25 cellular contexts compared by ENCODE assay signal in genomic region chrX:21400408-21401121, GRCh38. TPM values are rescaled to one million over a fixed set of nuclear protein-coding genes. Genes with fewer than 3 reads are reported as not detected.
"Had no signal": no experiment of that assay in that cellular context is flagged by ENCODE, and none has a peak within 500 bp of the region (broad histone marks: within the 10 kb centered on the region; RNA-seq: fewer than 3 reads in every experiment).

No MANE protein-coding gene starts in this region.

- FAIRE-seq: endometrium, keratinocyte, urothelium cell line had no signal

- H3K36me3 ChIP-seq: esophagus squamous epithelium, lower lobe of right lung, right atrium auricular region, thoracic aorta, tibial nerve, upper lobe of left lung had no signal

- H3K36me3 Mint-ChIP-seq: immature natural killer cell; naive thymus-derived CD8-positive, alpha-beta T cell; stimulated activated effector memory CD8-positive, alpha-beta T cell treated with anti-CD3 and anti-CD28 coated beads, Interleukin-12 subunit alpha, Interleukin-12 subunit beta, amount 100 ng/mL, for 72 hours had no signal

- H3K27ac Mint-ChIP-seq: effector memory CD8-positive, alpha-beta T cell; immature natural killer cell; naive thymus-derived CD8-positive, alpha-beta T cell; nephron progenitor cell; stimulated activated effector memory CD8-positive, alpha-beta T cell treated with anti-CD3 and anti-CD28 coated beads, Interleukin-12 subunit alpha, Interleukin-12 subunit beta, amount 100 ng/mL, for 72 hours; stimulated activated naive CD8-positive, alpha-beta T cell treated with anti-CD3 and anti-CD28 coated beads, Interleukin-15, Interleukin-2, amounts not matched to agents 100 ng/mL and 50 ng/mL, for 24 hours had no signal

- H3K4me1 ChIP-seq: esophagus squamous epithelium, lower lobe of right lung, right atrium auricular region, tibial nerve, upper lobe of left lung had no signal

- ATAC-seq: effector memory CD8-positive, alpha-beta T cell; left ventricle myocardium superior; lower lobe of right lung; naive thymus-derived CD8-positive, alpha-beta T cell; sciatic nerve; stimulated activated effector memory CD8-positive, alpha-beta T cell treated with anti-CD3 and anti-CD28 coated beads, Interleukin-12 subunit alpha, Interleukin-12 subunit beta, amount 100 ng/mL, for 72 hours had no signal

- H3K4me3 ChIP-seq: esophagus squamous epithelium, lower lobe of right lung, right atrium auricular region, thoracic aorta, tibial nerve, upper lobe of left lung had no signal

- H3K27me3 ChIP-seq: esophagus squamous epithelium, right atrium auricular region, tibial nerve, upper lobe of left lung had no signal

- H3K27me3 Mint-ChIP-seq: effector memory CD8-positive, alpha-beta T cell; naive thymus-derived CD8-positive, alpha-beta T cell; stimulated activated naive CD8-positive, alpha-beta T cell treated with anti-CD3 and anti-CD28 coated beads, Interleukin-15, Interleukin-2, amounts not matched to agents 100 ng/mL and 50 ng/mL, for 24 hours had no signal

- DNase-seq: cortex of kidney; effector memory CD8-positive, alpha-beta T cell; erythroblast; esophagus squamous epithelium; foreskin melanocyte; hypothalamus; immature natural killer cell; left ventricle myocardium superior; lower lobe of right lung; naive thymus-derived CD8-positive, alpha-beta T cell; nephron progenitor cell; nucleus accumbens; stimulated activated CD4-positive, alpha-beta T cell treated with anti-CD3 and anti-CD28 coated beads, Interleukin-2, amount 100 ng/mL, for 24 hours; stimulated activated CD4-positive, alpha-beta T cell treated with anti-CD3 and anti-CD28 coated beads, Interleukin-4, amount 100 ng/mL, for 24 hours; upper lobe of left lung had no signal

- H3K4me3 Mint-ChIP-seq: effector memory CD8-positive, alpha-beta T cell; immature natural killer cell; naive thymus-derived CD8-positive, alpha-beta T cell; nephron progenitor cell; stimulated activated effector memory CD8-positive, alpha-beta T cell treated with anti-CD3 and anti-CD28 coated beads, Interleukin-12 subunit alpha, Interleukin-12 subunit beta, amount 100 ng/mL, for 72 hours; stimulated activated naive CD8-positive, alpha-beta T cell treated with anti-CD3 and anti-CD28 coated beads, Interleukin-15, Interleukin-2, amounts not matched to agents 100 ng/mL and 50 ng/mL, for 24 hours had no signal

- H3K27ac ChIP-seq: esophagus squamous epithelium, lower lobe of right lung, right atrium auricular region, thoracic aorta, tibial nerve, upper lobe of left lung had no signal

- H3K9me3 ChIP-seq: esophagus squamous epithelium, lower lobe of right lung, right atrium auricular region, thoracic aorta, tibial nerve, upper lobe of left lung had no signal

- H3K9me3 Mint-ChIP-seq: effector memory CD8-positive, alpha-beta T cell; naive thymus-derived CD8-positive, alpha-beta T cell; nephron progenitor cell; stimulated activated effector memory CD8-positive, alpha-beta T cell treated with anti-CD3 and anti-CD28 coated beads, Interleukin-12 subunit alpha, Interleukin-12 subunit beta, amount 100 ng/mL, for 72 hours; stimulated activated naive CD8-positive, alpha-beta T cell treated with anti-CD3 and anti-CD28 coated beads, Interleukin-15, Interleukin-2, amounts not matched to agents 100 ng/mL and 50 ng/mL, for 24 hours had no signal

- H3K4me1 Mint-ChIP-seq: immature natural killer cell; nephron progenitor cell; stimulated activated effector memory CD8-positive, alpha-beta T cell treated with anti-CD3 and anti-CD28 coated beads, Interleukin-12 subunit alpha, Interleukin-12 subunit beta, amount 100 ng/mL, for 72 hours had no signal

RNA-seq across cellular contexts. Expression of gene CNKSR2, which starts 26.3 kb away (rescaled TPM):
- total RNA-seq: dermis microvascular lymphatic vessel endothelial cell had no signal
